30 cellular contexts compared by ENCODE assay signal in the genomic region with DNA sequence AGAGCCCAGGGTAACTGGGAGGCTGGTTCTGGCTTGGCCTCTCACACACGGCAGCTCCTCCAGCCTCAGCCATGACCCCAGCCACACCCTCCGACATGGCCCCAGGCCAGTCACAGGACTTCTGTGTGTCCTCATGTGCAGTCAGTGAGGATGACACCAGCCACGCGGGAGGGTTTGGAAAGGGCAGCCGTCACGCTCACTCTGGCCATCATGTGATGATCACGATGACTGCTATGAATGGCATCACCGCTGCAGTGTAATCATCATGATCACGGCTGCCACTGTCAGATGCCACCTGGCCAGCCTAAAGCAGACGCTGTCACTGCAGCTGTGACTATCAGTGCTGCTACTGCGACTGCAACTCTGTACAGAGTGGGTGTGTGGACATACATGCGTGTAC.
"Had no signal": no experiment of that assay in that cellular context is flagged by ENCODE, and none has a peak within 500 bp of the region (broad histone marks: within the 10 kb centered on the region; RNA-seq: fewer than 3 reads in every experiment).

No MANE protein-coding gene starts in this region.

- H3K36me3 Mint-ChIP-seq: activated CD4-positive, alpha-beta memory T cell treated with anti-CD3 and anti-CD28 coated beads for 36 hours; activated CD8-positive, alpha-beta memory T cell treated with anti-CD3 and anti-CD28 coated beads, Interleukin-2, amount 10 ng/mL, durations not matched to agents 7 days and 5 days; activated naive CD4-positive, alpha-beta T cell treated with anti-CD3 and anti-CD28 coated beads, Interleukin-2, amount 10 ng/mL, durations not matched to agents 7 days and 5 days; activated naive CD8-positive, alpha-beta T cell treated with anti-CD3 and anti-CD28 coated beads, Interleukin-2, amount 10 ng/mL, durations not matched to agents 7 days and 5 days had no signal

- DNase-seq: activated CD4-positive, alpha-beta memory T cell treated with anti-CD3 and anti-CD28 coated beads for 36 hours; activated CD4-positive, alpha-beta T cell treated with anti-CD3 and anti-CD28 coated beads for 36 hours; activated CD4-positive, alpha-beta T cell treated with anti-CD3 and anti-CD28 coated beads, Interleukin-2, amount 10 ng/mL, durations not matched to agents 24 days and 14 days; activated CD4-positive, CD25-positive, alpha-beta regulatory T cell; activated CD4-positive, CD25-positive, alpha-beta regulatory T cell treated with anti-CD3 and anti-CD28 coated beads, Interleukin-2, amount 50 U/mL, for 72 hours; activated CD8-positive, alpha-beta memory T cell treated with anti-CD3 and anti-CD28 coated beads, Interleukin-2, amount 10 ng/mL, durations not matched to agents 7 days and 5 days; activated CD8-positive, alpha-beta memory T cell treated with anti-CD3 and anti-CD28 coated beads, Interleukin-2, amount 50 U/mL, for 4 hours; activated CD8-positive, alpha-beta T cell treated with anti-CD3 and anti-CD28 coated beads, Interleukin-2, amount 10 ng/mL, durations not matched to agents 7 days and 5 days; activated effector memory CD4-positive, alpha-beta T cell treated with anti-CD3 and anti-CD28 coated beads, Interleukin-2, amount 50 U/mL, for 16 hours; activated naive CD4-positive, alpha-beta T cell; activated naive CD4-positive, alpha-beta T cell treated with anti-CD3 and anti-CD28 coated beads, Interleukin-2, amount 10 ng/mL, durations not matched to agents 7 days and 5 days; activated naive CD8-positive, alpha-beta T cell treated with anti-CD3 and anti-CD28 coated beads, Interleukin-2, amount 10 ng/mL, durations not matched to agents 7 days and 5 days; activated T-cell treated with anti-CD3 and anti-CD28 coated beads, Interleukin-2, amount 50 U/mL, for 1 hour; activated T-cell treated with anti-CD3 and anti-CD28 coated beads, Interleukin-2, amount 50 U/mL, for 48 hours; brain microvascular endothelial cell; cortex of kidney; dermis blood vessel endothelial cell; effector CD4-positive, alpha-beta T cell; effector memory CD8-positive, alpha-beta T cell; erythroblast; foreskin keratinocyte; heart right ventricle; T-helper 2 cell had no signal

- H3K4me1 ChIP-seq: ascending aorta, esophagus muscularis mucosa, foreskin keratinocyte, gastroesophageal sphincter had no signal

- H3K9me3 Mint-ChIP-seq: activated CD4-positive, alpha-beta memory T cell treated with anti-CD3 and anti-CD28 coated beads for 36 hours; activated naive CD4-positive, alpha-beta T cell treated with anti-CD3 and anti-CD28 coated beads, Interleukin-2, amount 10 ng/mL, durations not matched to agents 7 days and 5 days; activated naive CD8-positive, alpha-beta T cell treated with anti-CD3 and anti-CD28 coated beads, Interleukin-2, amount 10 ng/mL, durations not matched to agents 7 days and 5 days; activated T-helper 1 cell treated with anti-CD3 and anti-CD28 coated beads, Interleukin-12 subunit alpha, Interleukin-12 subunit beta, Interleukin-2, Interleukin-4 antibody, amounts not matched to agents 30 ng/mL and 10 ng/mL and 1 ng/mL, durations not matched to agents 14 hours and 24 hours and 36 hours; activated T-helper 2 cell treated with anti-CD3 and anti-CD28 coated beads, Interferon-gamma antibody, Interleukin-2, Interleukin-4, amounts not matched to agents 10 μg/mL and 5 μg/mL and 100 μg/mL, durations not matched to agents 14 hours and 24 hours and 36 hours; central memory CD8-positive, alpha-beta T cell had no signal

- H3K4me3 ChIP-seq: ascending aorta, esophagus muscularis mucosa, gastroesophageal sphincter, heart right ventricle had no signal

- ATAC-seq: activated CD4-positive, alpha-beta T cell treated with anti-CD3 and anti-CD28 coated beads for 36 hours; activated CD8-positive, alpha-beta memory T cell treated with anti-CD3 and anti-CD28 coated beads, Interleukin-2, amount 10 ng/mL, durations not matched to agents 7 days and 5 days; activated CD8-positive, alpha-beta T cell treated with anti-CD3 and anti-CD28 coated beads, Interleukin-2, amount 10 ng/mL, durations not matched to agents 7 days and 5 days; activated naive CD4-positive, alpha-beta T cell treated with anti-CD3 and anti-CD28 coated beads, Interleukin-2, amount 50 U/mL, for 72 hours; effector memory CD8-positive, alpha-beta T cell; foreskin keratinocyte; gastroesophageal sphincter; heart right ventricle had no signal

- H3K27ac Mint-ChIP-seq: activated CD4-positive, alpha-beta memory T cell treated with anti-CD3 and anti-CD28 coated beads for 36 hours; activated CD4-positive, alpha-beta T cell treated with anti-CD3 and anti-CD28 coated beads for 36 hours; activated CD4-positive, alpha-beta T cell treated with anti-CD3 and anti-CD28 coated beads, Interleukin-2, amount 10 ng/mL, durations not matched to agents 24 days and 14 days; activated CD8-positive, alpha-beta memory T cell treated with anti-CD3 and anti-CD28 coated beads, Interleukin-2, amount 10 ng/mL, durations not matched to agents 7 days and 5 days; activated CD8-positive, alpha-beta T cell treated with anti-CD3 and anti-CD28 coated beads, Interleukin-2, amount 10 ng/mL, durations not matched to agents 7 days and 5 days; activated naive CD4-positive, alpha-beta T cell treated with anti-CD3 and anti-CD28 coated beads, Interleukin-2, amount 10 ng/mL, durations not matched to agents 7 days and 5 days; activated naive CD4-positive, alpha-beta T cell treated with anti-CD3 and anti-CD28 coated beads, Interleukin-2, amount 50 U/mL, for 72 hours; activated naive CD8-positive, alpha-beta T cell treated with anti-CD3 and anti-CD28 coated beads, Interleukin-2, amount 10 ng/mL, durations not matched to agents 7 days and 5 days; activated T-helper 1 cell treated with anti-CD3 and anti-CD28 coated beads, Interleukin-12 subunit alpha, Interleukin-12 subunit beta, Interleukin-2, Interleukin-4 antibody, amounts not matched to agents 30 ng/mL and 10 ng/mL and 1 ng/mL, durations not matched to agents 14 hours and 24 hours and 36 hours; activated T-helper 2 cell treated with anti-CD3 and anti-CD28 coated beads, Interferon-gamma antibody, Interleukin-2, Interleukin-4, amounts not matched to agents 10 μg/mL and 5 μg/mL and 100 μg/mL, durations not matched to agents 14 hours and 24 hours and 36 hours; effector memory CD8-positive, alpha-beta T cell had no signal

- H3K27me3 ChIP-seq: ascending aorta, brain microvascular endothelial cell, foreskin keratinocyte had no signal

- H3K27me3 Mint-ChIP-seq: activated CD4-positive, alpha-beta T cell treated with anti-CD3 and anti-CD28 coated beads, Interleukin-2, amount 10 ng/mL, durations not matched to agents 24 days and 14 days; activated CD8-positive, alpha-beta memory T cell treated with anti-CD3 and anti-CD28 coated beads, Interleukin-2, amount 10 ng/mL, durations not matched to agents 7 days and 5 days; activated naive CD4-positive, alpha-beta T cell treated with anti-CD3 and anti-CD28 coated beads, Interleukin-2, amount 10 ng/mL, durations not matched to agents 7 days and 5 days; activated naive CD8-positive, alpha-beta T cell treated with anti-CD3 and anti-CD28 coated beads, Interleukin-2, amount 10 ng/mL, durations not matched to agents 7 days and 5 days had no signal

- H3K4me3 Mint-ChIP-seq: activated CD4-positive, alpha-beta memory T cell treated with anti-CD3 and anti-CD28 coated beads for 36 hours; activated CD4-positive, alpha-beta T cell treated with anti-CD3 and anti-CD28 coated beads for 36 hours; activated CD4-positive, alpha-beta T cell treated with anti-CD3 and anti-CD28 coated beads, Interleukin-2, amount 10 ng/mL, durations not matched to agents 24 days and 14 days; activated CD8-positive, alpha-beta memory T cell treated with anti-CD3 and anti-CD28 coated beads, Interleukin-2, amount 10 ng/mL, durations not matched to agents 7 days and 5 days; activated CD8-positive, alpha-beta T cell treated with anti-CD3 and anti-CD28 coated beads, Interleukin-2, amount 10 ng/mL, durations not matched to agents 7 days and 5 days; activated naive CD4-positive, alpha-beta T cell treated with anti-CD3 and anti-CD28 coated beads, Interleukin-2, amount 10 ng/mL, durations not matched to agents 7 days and 5 days; activated naive CD8-positive, alpha-beta T cell treated with anti-CD3 and anti-CD28 coated beads, Interleukin-2, amount 10 ng/mL, durations not matched to agents 7 days and 5 days; activated T-helper 1 cell treated with anti-CD3 and anti-CD28 coated beads, Interleukin-12 subunit alpha, Interleukin-12 subunit beta, Interleukin-2, Interleukin-4 antibody, amounts not matched to agents 30 ng/mL and 10 ng/mL and 1 ng/mL, durations not matched to agents 14 hours and 24 hours and 36 hours; central memory CD8-positive, alpha-beta T cell; effector memory CD8-positive, alpha-beta T cell had no signal

- H3K4me1 Mint-ChIP-seq: activated CD4-positive, alpha-beta T cell treated with anti-CD3 and anti-CD28 coated beads for 36 hours; activated CD4-positive, alpha-beta T cell treated with anti-CD3 and anti-CD28 coated beads, Interleukin-2, amount 10 ng/mL, durations not matched to agents 24 days and 14 days; activated CD8-positive, alpha-beta memory T cell treated with anti-CD3 and anti-CD28 coated beads, Interleukin-2, amount 10 ng/mL, durations not matched to agents 7 days and 5 days; activated naive CD4-positive, alpha-beta T cell treated with anti-CD3 and anti-CD28 coated beads, Interleukin-2, amount 10 ng/mL, durations not matched to agents 7 days and 5 days; activated naive CD8-positive, alpha-beta T cell treated with anti-CD3 and anti-CD28 coated beads, Interleukin-2, amount 10 ng/mL, durations not matched to agents 7 days and 5 days; central memory CD8-positive, alpha-beta T cell had no signal

- H3K9me3 ChIP-seq: ascending aorta, esophagus muscularis mucosa, gastroesophageal sphincter had no signal

- H3K27ac ChIP-seq: ascending aorta, brain microvascular endothelial cell, esophagus muscularis mucosa, foreskin keratinocyte, gastroesophageal sphincter, heart right ventricle had no signal

- H3K36me3 ChIP-seq: ascending aorta, brain microvascular endothelial cell, esophagus muscularis mucosa, gastroesophageal sphincter, heart right ventricle had no signal
